In genomic region chr11:63369165-63369970, GRCh38 we compare ENCODE assay signal across 28 cellular contexts. TPM values are rescaled to one million over a fixed set of nuclear protein-coding genes. Genes with fewer than 3 reads are reported as not detected.
"Had no signal": no experiment of that assay in that cellular context is flagged by ENCODE, and none has a peak within 500 bp of the region (broad histone marks: within the 10 kb centered on the region; RNA-seq: fewer than 3 reads in every experiment).

SLC22A9 (plus strand) TSS chr11:63369785; CDS start chr11:63370057, 272 bp downstream.

- H3K4me3 ChIP-seq: SK-N-MC had no signal

- H3K27ac ChIP-seq: SK-N-MC, VCaP had no signal

- H3K4me3 Mint-ChIP-seq: activated CD8-positive, alpha-beta T cell treated with anti-CD3 and anti-CD28 coated beads for 36 hours; activated naive CD8-positive, alpha-beta T cell treated with anti-CD3 and anti-CD28 coated beads, Interleukin-2, amount 10 ng/mL, durations not matched to agents 7 days and 5 days; activated T-cell treated with anti-CD3 and anti-CD28 coated beads, Interleukin-2, amount 50 U/mL, for 72 hours; T-cell had no signal

- H3K4me1 Mint-ChIP-seq: activated naive CD8-positive, alpha-beta T cell treated with anti-CD3 and anti-CD28 coated beads, Interleukin-2, amount 10 ng/mL, durations not matched to agents 7 days and 5 days; T-cell had no signal

- DNase-seq: activated CD4-positive, alpha-beta T cell treated with anti-CD3 and anti-CD28 coated beads, Interleukin-2, amount 50 U/mL, for 1 hour; activated CD4-positive, CD25-positive, alpha-beta regulatory T cell; activated CD8-positive, alpha-beta memory T cell treated with anti-CD3 and anti-CD28 coated beads, Interleukin-2, amount 50 U/mL, for 4 hours; activated CD8-positive, alpha-beta T cell treated with anti-CD3 and anti-CD28 coated beads for 36 hours; activated naive CD4-positive, alpha-beta T cell treated with anti-CD3 and anti-CD28 coated beads, Interleukin-2, amount 50 U/mL, for 16 hours; activated naive CD8-positive, alpha-beta T cell treated with anti-CD3 and anti-CD28 coated beads, Interleukin-2, amount 10 ng/mL, durations not matched to agents 7 days and 5 days; activated T-cell treated with anti-CD3 and anti-CD28 coated beads, Interleukin-2, amount 50 U/mL, for 72 hours; aorta; central memory CD4-positive, alpha-beta T cell; KG1; NCI-H1048; NCI-H1694; NCI-H2029; NCI-H2107; NCI-H2171 treated with DMSO at 0.1 percent for 48 hours; NCI-H226; NCI-H526; NCI-H774; T-cell had no signal

- H3K9me3 Mint-ChIP-seq: T-cell had no signal

- H3K27ac Mint-ChIP-seq: activated CD8-positive, alpha-beta T cell treated with anti-CD3 and anti-CD28 coated beads for 36 hours; activated naive CD8-positive, alpha-beta T cell treated with anti-CD3 and anti-CD28 coated beads, Interleukin-2, amount 10 ng/mL, durations not matched to agents 7 days and 5 days; activated T-cell treated with anti-CD3 and anti-CD28 coated beads, Interleukin-2, amount 50 U/mL, for 72 hours; T-cell had no signal

- H3K36me3 Mint-ChIP-seq: activated naive CD8-positive, alpha-beta T cell treated with anti-CD3 and anti-CD28 coated beads, Interleukin-2, amount 10 ng/mL, durations not matched to agents 7 days and 5 days; T-cell had no signal

- ATAC-seq: activated CD8-positive, alpha-beta T cell treated with anti-CD3 and anti-CD28 coated beads for 36 hours; activated T-cell treated with anti-CD3 and anti-CD28 coated beads, Interleukin-2, amount 50 U/mL, for 72 hours; T-cell had no signal

RNA-seq across cellular contexts. Expression of gene SLC22A9, which starts in this region (rescaled TPM):
- total RNA-seq: activated CD8-positive, alpha-beta T cell treated with anti-CD3 and anti-CD28 coated beads for 36 hours; activated naive CD8-positive, alpha-beta T cell treated with anti-CD3 and anti-CD28 coated beads, Interleukin-2, amount 10 ng/mL, durations not matched to agents 7 days and 5 days; activated T-cell treated with anti-CD3 and anti-CD28 coated beads, Interleukin-2, amount 50 U/mL, for 72 hours; aorta; bronchial epithelial cell; LHCN-M2; M059J; NCI-H460; OCI-LY7; RPMI7951; T-helper 2 cell treated with Interferon-gamma antibody and Interleukin-4, amounts not matched to agents 100 ng/mL and 5 ng/mL, for 36 hours had no signal
